Comparison of ENCODE assay signal across 23 cellular contexts in the genomic region with DNA sequence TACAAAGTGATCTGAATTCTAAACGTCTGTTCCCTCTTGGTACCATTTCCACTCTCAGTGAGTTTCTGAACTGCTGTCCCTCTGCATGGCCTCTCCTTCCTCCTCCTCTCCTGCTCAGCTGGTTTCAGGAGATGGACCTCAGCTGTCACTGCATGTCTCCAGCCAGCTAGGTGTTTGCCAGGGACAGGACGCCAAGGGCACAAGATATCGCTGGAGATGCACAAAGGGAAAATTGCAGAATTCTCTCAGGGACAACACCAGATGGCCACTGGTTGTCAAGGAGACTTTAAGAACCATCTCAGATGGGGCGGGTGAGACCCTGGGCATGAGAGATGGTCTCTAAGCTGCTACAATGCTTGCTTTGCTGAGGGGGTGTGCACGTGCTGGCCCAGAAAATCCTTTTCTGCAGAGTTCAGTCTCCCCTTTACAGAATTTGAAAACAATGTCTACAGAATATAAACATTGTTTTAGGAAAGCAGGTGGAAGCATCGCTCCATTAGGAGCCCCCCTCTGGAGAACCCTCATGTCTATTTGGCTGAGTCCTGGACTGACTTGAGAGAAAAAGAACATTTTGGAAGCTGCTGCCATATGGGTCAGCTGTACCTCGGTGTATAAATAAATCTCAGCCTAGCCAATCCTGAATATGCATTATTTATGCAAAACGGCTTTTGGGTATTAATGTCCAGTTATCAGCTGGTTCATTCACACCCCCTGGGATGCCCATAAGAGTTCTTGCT. TPM values are rescaled to one million over a fixed set of nuclear protein-coding genes. Genes with fewer than 3 reads are reported as not detected.
"Had no signal": no experiment of that assay in that cellular context is flagged by ENCODE, and none has a peak within 500 bp of the region (broad histone marks: within the 10 kb centered on the region; RNA-seq: fewer than 3 reads in every experiment).

No MANE protein-coding gene starts in this region.

- H3K27ac Mint-ChIP-seq: activated CD4-positive, alpha-beta T cell treated with anti-CD3 and anti-CD28 coated beads, Interleukin-2, amount 10 ng/mL, durations not matched to agents 24 days and 14 days; activated naive CD4-positive, alpha-beta T cell treated with anti-CD3 and anti-CD28 coated beads, Interleukin-2, amount 50 U/mL, for 72 hours; stimulated activated effector memory CD8-positive, alpha-beta T cell treated with anti-CD3 and anti-CD28 coated beads, Interleukin-12 subunit alpha, Interleukin-12 subunit beta, amount 100 ng/mL, for 72 hours had no signal

- H3K27ac ChIP-seq: body of pancreas, coronary artery, gastrocnemius medialis, heart left ventricle, ovary, sigmoid colon, thoracic aorta had no signal

- ATAC-seq: activated naive CD4-positive, alpha-beta T cell treated with anti-CD3 and anti-CD28 coated beads, Interleukin-2, amount 50 U/mL, for 72 hours; activated T-cell treated with anti-CD3 and anti-CD28 coated beads, Interleukin-2, amount 50 U/mL, for 4 hours; body of pancreas; gastrocnemius medialis; heart left ventricle; mucosa of descending colon; stimulated activated effector memory CD8-positive, alpha-beta T cell treated with anti-CD3 and anti-CD28 coated beads, Interleukin-12 subunit alpha, Interleukin-12 subunit beta, amount 100 ng/mL, for 72 hours had no signal

- H3K27me3 ChIP-seq: body of pancreas, gastrocnemius medialis, ovary, sigmoid colon had no signal

- H3K4me3 Mint-ChIP-seq: activated CD4-positive, alpha-beta T cell treated with anti-CD3 and anti-CD28 coated beads, Interleukin-2, amount 10 ng/mL, durations not matched to agents 24 days and 14 days; activated T-cell treated with anti-CD3 and anti-CD28 coated beads, Interleukin-2, amount 50 U/mL, for 4 hours; naive B cell; stimulated activated effector memory CD8-positive, alpha-beta T cell treated with anti-CD3 and anti-CD28 coated beads, Interleukin-12 subunit alpha, Interleukin-12 subunit beta, amount 100 ng/mL, for 72 hours had no signal

- H3K9me3 Mint-ChIP-seq: stimulated activated effector memory CD8-positive, alpha-beta T cell treated with anti-CD3 and anti-CD28 coated beads, Interleukin-12 subunit alpha, Interleukin-12 subunit beta, amount 100 ng/mL, for 72 hours had no signal

- H3K36me3 Mint-ChIP-seq: stimulated activated effector memory CD8-positive, alpha-beta T cell treated with anti-CD3 and anti-CD28 coated beads, Interleukin-12 subunit alpha, Interleukin-12 subunit beta, amount 100 ng/mL, for 72 hours had no signal

- H3K9me3 ChIP-seq: body of pancreas, gastrocnemius medialis, mucosa of descending colon, ovary, sigmoid colon, SK-N-SH, thoracic aorta had no signal

- DNase-seq: activated CD4-positive, alpha-beta T cell treated with anti-CD3 and anti-CD28 coated beads, Interleukin-2, amount 10 ng/mL, durations not matched to agents 24 days and 14 days; activated CD8-positive, alpha-beta memory T cell treated with anti-CD3 and anti-CD28 coated beads, Interleukin-2, amount 50 U/mL, for 4 hours; activated effector memory CD4-positive, alpha-beta T cell treated with Interleukin-2 at 50 U/mL for 16 hours; activated T-cell treated with anti-CD3 and anti-CD28 coated beads, Interleukin-2, amount 50 U/mL, for 4 hours; body of pancreas; erythroblast; gastrocnemius medialis; heart left ventricle; mesenchymal stem cell; mucosa of descending colon; naive B cell; ovary; sigmoid colon; SK-N-SH; stimulated activated CD4-positive, alpha-beta T cell treated with anti-CD3 and anti-CD28 coated beads, Interleukin-4, amount 100 ng/mL, for 24 hours; T-helper 9 cell had no signal

RNA-seq across cellular contexts. Expression of gene SPP2, which starts 57.9 kb away (rescaled TPM):
- total RNA-seq: activated CD4-positive, alpha-beta T cell treated with anti-CD3 and anti-CD28 coated beads, Interleukin-2, amount 10 ng/mL, durations not matched to agents 24 days and 14 days; activated naive CD4-positive, alpha-beta T cell treated with anti-CD3 and anti-CD28 coated beads, Interleukin-2, amount 50 U/mL, for 72 hours; activated T-cell treated with anti-CD3 and anti-CD28 coated beads, Interleukin-2, amount 50 U/mL, for 4 hours; body of pancreas; heart left ventricle; lower leg skin; mucosa of descending colon; pulmonary artery endothelial cell; sigmoid colon; thoracic aorta; ureter had no signal
- polyA plus RNA-seq: heart left ventricle, ovary, sigmoid colon had no signal
